12 cellular contexts compared by ENCODE assay signal in the genomic region with DNA sequence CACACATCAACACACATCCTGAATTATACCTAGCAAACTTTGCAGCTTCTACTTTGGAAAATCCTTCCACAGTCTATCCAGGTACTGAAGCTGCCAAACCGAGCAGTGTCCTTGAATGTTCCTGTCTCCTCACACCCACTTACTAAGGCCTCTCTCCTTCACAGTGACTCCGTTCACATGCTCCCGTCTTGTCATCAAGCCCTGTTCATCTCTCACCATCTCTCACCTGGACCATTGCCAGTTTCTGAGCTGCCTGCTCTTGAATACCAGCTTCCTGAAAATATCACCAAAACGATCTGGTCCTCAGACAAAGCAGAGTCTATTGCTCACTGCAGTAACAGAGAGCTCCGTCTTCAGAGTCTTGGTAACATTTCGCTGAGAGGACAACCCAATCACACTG. TPM values are rescaled to one million over a fixed set of nuclear protein-coding genes. Genes with fewer than 3 reads are reported as not detected.
DNase-seq lines count a peak whose midpoint lies in the region; ATAC-seq and TF ChIP-seq lines count a peak whose summit lies in the region.
"Had no signal": no experiment of that assay in that cellular context is flagged by ENCODE, and none has a peak within 500 bp of the region (broad histone marks: within the 10 kb centered on the region; RNA-seq: fewer than 3 reads in every experiment).

No MANE protein-coding gene starts in this region.

- H3K36me3 Mint-ChIP-seq in CD8-positive, alpha-beta memory T cell = peaks cover 0 to 4% (median 0%) of the 10 kb centered on the region in 3 donors
- no peaks in the 10 kb centered on the region for H3K36me3 Mint-ChIP-seq in activated CD8-positive, alpha-beta T cell treated with anti-CD3 and anti-CD28 coated beads for 36 hours (ENCODE audit: low read depth)
- H3K36me3 Mint-ChIP-seq: CD4-positive, CD25-positive, alpha-beta regulatory T cell had no signal

- peak in 3 of 5 donors; percentile 3 to 52 (median 15) for DNase-seq in CD8-positive, alpha-beta memory T cell
- DNase-seq in NCI-H2029 treated with DMSO at 0.1 percent for 48 hours (lab: John Stamatoyannopoulos, UW) (peak; percentile 64), dermis blood vessel endothelial cell (peak; percentile 12), DMS 273 (lab: John Stamatoyannopoulos, UW; ENCODE audit: unreplicated experiment) (no peak)
- DNase-seq in activated CD8-positive, alpha-beta T cell treated with anti-CD3 and anti-CD28 coated beads for 36 hours = no peak
- DNase-seq: activated CD4-positive, CD25-positive, alpha-beta regulatory T cell treated with anti-CD3 and anti-CD28 coated beads, Interleukin-2, amount 50 U/mL, for 72 hours; CD4-positive, CD25-positive, alpha-beta regulatory T cell; NCI-H1436 treated with DMSO at 0.1 percent for 48 hours had no signal

- no peak for TF ChIP-seq CTCF in activated CD8-positive, alpha-beta T cell treated with anti-CD3 and anti-CD28 coated beads for 36 hours (IDR thresholded peaks at IDR 0.05)

- peaks cover 0 to 10% (median 5%) of the 10 kb centered on the region in 3 donors for H3K4me1 Mint-ChIP-seq in CD8-positive, alpha-beta memory T cell
- H3K4me1 Mint-ChIP-seq in activated CD8-positive, alpha-beta T cell treated with anti-CD3 and anti-CD28 coated beads for 36 hours (ENCODE audit: low read depth) = peaks cover 4% of the 10 kb centered on the region

- peak overlapping the region in 1 of 8 donors; percentile 3 for H3K27ac Mint-ChIP-seq in CD8-positive, alpha-beta memory T cell
- H3K27ac Mint-ChIP-seq in activated CD8-positive, alpha-beta T cell treated with anti-CD3 and anti-CD28 coated beads for 36 hours = no peak overlapping the region

- H3K27me3 ChIP-seq in CD8-positive, alpha-beta memory T cell (ENCODE audit: insufficient read depth, low read length, poor library complexity, severe bottlenecking) = no peaks in the 10 kb centered on the region

- POLR2A ChIA-PET in CD8-positive, alpha-beta memory T cell (lab: Charles Lee) = no interaction called here
- POLR2A ChIA-PET in activated CD8-positive, alpha-beta T cell treated with anti-CD3 and anti-CD28 coated beads for 36 hours (lab: Charles Lee) = interaction anchor here (0.6 kb wide), 1 partner anchor 1050 kb away, joined by 3 read pairs; no protein-coding TSS in a partner anchor

- H3K27me3 Mint-ChIP-seq in CD8-positive, alpha-beta memory T cell = no peaks in the 10 kb centered on the region
- H3K27me3 Mint-ChIP-seq in activated CD8-positive, alpha-beta T cell treated with anti-CD3 and anti-CD28 coated beads for 36 hours = no peaks in the 10 kb centered on the region
- H3K27me3 Mint-ChIP-seq: CD4-positive, CD25-positive, alpha-beta regulatory T cell had no signal

- CTCF ChIA-PET in CD8-positive, alpha-beta memory T cell (lab: Charles Lee) = interaction anchor here (0.8 kb wide), 1 partner anchor 57 kb away, joined by 3 read pairs; a partner anchor contains a TSS
- CTCF ChIA-PET in activated CD8-positive, alpha-beta T cell treated with anti-CD3 and anti-CD28 coated beads for 36 hours (lab: Charles Lee) = no interaction called here

- H3K27ac ChIP-seq in CD8-positive, alpha-beta memory T cell (ENCODE audit: low read depth, low read length) = no peak overlapping the region

- peak; percentile 25 for ATAC-seq in GM18858 (IDR thresholded peaks at IDR 0.05; ENCODE audit: unreplicated experiment)
- ATAC-seq in activated CD8-positive, alpha-beta T cell treated with anti-CD3 and anti-CD28 coated beads for 36 hours = no peak
- ATAC-seq in GM19328 (IDR thresholded peaks at IDR 0.05; ENCODE audit: unreplicated experiment) = no peak
- ATAC-seq: left lobe of liver, SK-N-SH treated with all-trans-retinoic acid at 6 μM for 48 hours had no signal

- intact Hi-C loops in activated CD8-positive, alpha-beta T cell treated with anti-CD3 and anti-CD28 coated beads for 36 hours (cut with micrococcal nuclease) = no loop called here

- peak overlapping the region in 1 of 7 donors; percentile 34 for H3K4me3 Mint-ChIP-seq in CD8-positive, alpha-beta memory T cell
- H3K4me3 Mint-ChIP-seq in activated CD8-positive, alpha-beta T cell treated with anti-CD3 and anti-CD28 coated beads for 36 hours = no peak overlapping the region
- H3K4me3 Mint-ChIP-seq: CD4-positive, CD25-positive, alpha-beta regulatory T cell had no signal

- no peaks in the 10 kb centered on the region for H3K9me3 ChIP-seq in CD8-positive, alpha-beta memory T cell (ENCODE audit: low read length)

- H3K4me1 ChIP-seq in CD8-positive, alpha-beta memory T cell (ENCODE audit: insufficient read depth, low read length) = no peaks in the 10 kb centered on the region

- no peaks in the 10 kb centered on the region for H3K36me3 ChIP-seq in CD8-positive, alpha-beta memory T cell (ENCODE audit: insufficient read depth, low read length)

- H3K4me3 ChIP-seq in CD8-positive, alpha-beta memory T cell (ENCODE audit: low read length) = no peak overlapping the region

- peaks cover 0 to 7% (median 0%) of the 10 kb centered on the region in 5 donors for H3K9me3 Mint-ChIP-seq in CD8-positive, alpha-beta memory T cell
- H3K9me3 Mint-ChIP-seq in activated CD8-positive, alpha-beta T cell treated with anti-CD3 and anti-CD28 coated beads for 36 hours = no peaks in the 10 kb centered on the region

RNA-seq across cellular contexts. Expression of a gene that starts 57.4 kb away (rescaled TPM):
- 10 to 100 TPM; 14.8 to 20.9 TPM for total RNA-seq in CD8-positive, alpha-beta memory T cell
- polyA plus RNA-seq in CD8-positive, alpha-beta memory T cell = 4.3 TPM
- 9.9 and 31.2 TPM in 2 replicates for total RNA-seq in dermis blood vessel endothelial cell
- total RNA-seq in activated CD8-positive, alpha-beta T cell treated with anti-CD3 and anti-CD28 coated beads for 36 hours = 1 to 10 TPM; 3.5 to 4.9 TPM

Comparison
In these comparisons a context has a peak if more than half of its experiments do, and no peak if none do; other contexts are left out.
1. DNase-seq: peak in CD8-positive, alpha-beta memory T cell (3 of 5), NCI-H2029 treated with DMSO at 0.1 percent for 48 hours (single experiment) and dermis blood vessel endothelial cell (single experiment); none in activated CD8-positive, alpha-beta T cell treated with anti-CD3 and anti-CD28 coated beads for 36 hours (single experiment) and DMS 273 (single experiment).